25 cellular contexts compared by ENCODE assay signal in genomic region chr5:29516224-29516623, GRCh38.
"Had no signal": no experiment of that assay in that cellular context is flagged by ENCODE, and none has a peak within 500 bp of the region (broad histone marks: within the 10 kb centered on the region; RNA-seq: fewer than 3 reads in every experiment).

No MANE protein-coding gene starts in this region.

- H3K27me3 ChIP-seq: body of pancreas, esophagus squamous epithelium, gastroesophageal sphincter, heart left ventricle had no signal

- H3K36me3 ChIP-seq: esophagus squamous epithelium, gastroesophageal sphincter, heart left ventricle had no signal

- H3K4me1 ChIP-seq: body of pancreas, esophagus squamous epithelium, gastroesophageal sphincter, heart left ventricle had no signal

- H3K27ac ChIP-seq: body of pancreas, epithelial cell of prostate, esophagus squamous epithelium, gastroesophageal sphincter, heart left ventricle, VCaP had no signal

- H3K4me3 ChIP-seq: body of pancreas, esophagus squamous epithelium, gastroesophageal sphincter, heart left ventricle had no signal

- H3K9me3 ChIP-seq: body of pancreas, esophagus squamous epithelium, gastroesophageal sphincter had no signal

- ATAC-seq: activated CD8-positive, alpha-beta T cell treated with anti-CD3 and anti-CD28 coated beads for 36 hours; activated T-cell treated with anti-CD3 and anti-CD28 coated beads, Interleukin-2, amount 50 U/mL, for 4 hours; activated T-helper 17 cell treated with anti-CD3 and anti-CD28 coated beads, Interleukin-2, amount 50 U/mL, for 72 hours; body of pancreas; gastroesophageal sphincter; heart left ventricle; WTC11 had no signal

- DNase-seq: activated CD4-positive, alpha-beta T cell treated with anti-CD3 and anti-CD28 coated beads for 1 hour; activated CD4-positive, alpha-beta T cell treated with anti-CD3 and anti-CD28 coated beads for 4 hours; activated CD4-positive, alpha-beta T cell treated with anti-CD3 and anti-CD28 coated beads, Interleukin-2, amount 50 U/mL, for 1 hour; activated CD4-positive, alpha-beta T cell treated with anti-CD3 and anti-CD28 coated beads, Interleukin-2, amount 50 U/mL, for 48 hours; activated CD8-positive, alpha-beta memory T cell treated with anti-CD3 and anti-CD28 coated beads for 24 hours; activated CD8-positive, alpha-beta T cell treated with anti-CD3 and anti-CD28 coated beads for 36 hours; activated effector memory CD4-positive, alpha-beta T cell treated with Interleukin-2 at 50 U/mL for 16 hours; activated gamma-delta T cell treated with Interleukin-2 at 50 U/mL for 16 hours; activated naive CD4-positive, alpha-beta T cell treated with anti-CD3 and anti-CD28 coated beads, Interleukin-2, amount 50 U/mL, for 16 hours; activated naive CD4-positive, alpha-beta T cell treated with Interleukin-2 at 50 U/mL for 16 hours; activated T-cell treated with anti-CD3 and anti-CD28 coated beads, Interleukin-2, amount 50 U/mL, for 4 hours; amygdala; aorta; body of pancreas; caudate nucleus; effector CD8-positive, alpha-beta T cell; esophagus squamous epithelium; foreskin melanocyte; heart left ventricle; T-helper 2 cell had no signal
